10 cellular contexts compared by ENCODE assay signal in genomic region chr3:194132465-194133358, GRCh38. TPM values are rescaled to one million over a fixed set of nuclear protein-coding genes. Genes with fewer than 3 reads are reported as not detected.
DNase-seq lines count a peak whose midpoint lies in the region; ATAC-seq, FAIRE-seq and TF ChIP-seq lines count a peak whose summit lies in the region.
"Had no signal": no experiment of that assay in that cellular context is flagged by ENCODE, and none has a peak within 500 bp of the region (broad histone marks: within the 10 kb centered on the region; RNA-seq: fewer than 3 reads in every experiment).

No MANE protein-coding gene starts in this region.

- H3K9me3 Mint-ChIP-seq in CD8-positive, alpha-beta T cell: no peaks in the 10 kb centered on the region
- H3K9me3 Mint-ChIP-seq in IgD-negative memory B cell: no peaks in the 10 kb centered on the region
- peaks cover 0 to 3% (median 0%) of the 10 kb centered on the region in 11 donors for H3K9me3 Mint-ChIP-seq in naive thymus-derived CD4-positive, alpha-beta T cell

- no peak for TF ChIP-seq POLR2A in uterus (IDR thresholded peaks at IDR 0.05)

- POLR2A ChIA-PET in CD8-positive, alpha-beta T cell (lab: Charles Lee): interaction anchor here (1.4 kb wide), 1 partner anchor 264 kb away, joined by 3 read pairs; no protein-coding TSS in a partner anchor
- POLR2A ChIA-PET in naive thymus-derived CD4-positive, alpha-beta T cell (lab: Charles Lee): interaction anchor here (1.0 kb wide), 1 partner anchor 8 kb away, joined by 3 read pairs; no protein-coding TSS in a partner anchor
- POLR2A ChIA-PET in A673 (lab: Charles Lee; ENCODE audit: low non-redundant PET): no interaction called here

- peaks cover 43% of the 10 kb centered on the region for H3K4me1 Mint-ChIP-seq in CD8-positive, alpha-beta T cell (ENCODE audit: low read depth)
- H3K4me1 Mint-ChIP-seq in IgD-negative memory B cell: peaks cover 46 to 50% (median 50%) of the 10 kb centered on the region in 3 donors
- H3K4me1 Mint-ChIP-seq in naive thymus-derived CD4-positive, alpha-beta T cell: peaks cover 37 to 55% (median 43%) of the 10 kb centered on the region in 7 donors

- peak overlapping the region; percentile 51 for H3K9ac ChIP-seq in mammary epithelial cell (ENCODE audit: insufficient read depth, low read length)

- H3K4me3 Mint-ChIP-seq in CD8-positive, alpha-beta T cell: peak overlapping the region; percentile 13
- H3K4me3 Mint-ChIP-seq in IgD-negative memory B cell: peak overlapping the region; percentile 18 to 90 (median 50)
- peak overlapping the region in 9 of 10 donors; percentile 21 to 85 (median 74) for H3K4me3 Mint-ChIP-seq in naive thymus-derived CD4-positive, alpha-beta T cell

- no peak overlapping the region for H3K27ac ChIP-seq in CD8-positive, alpha-beta T cell (ENCODE audit: low read depth, low read length)
- H3K27ac ChIP-seq in mammary epithelial cell (ENCODE audit: insufficient read depth, low read depth, low read length) (peak overlapping the region; percentile 85), uterus (peak overlapping the region in 1 of 2 donors; percentile 99), A673 (ENCODE audit: low read depth, low read length, poor library complexity, severe bottlenecking) (no peak overlapping the region)
- H3K27ac ChIP-seq in naive thymus-derived CD4-positive, alpha-beta T cell (ENCODE audit: low read depth, low read length): no peak overlapping the region

- FAIRE-seq in frontal cortex (lab: Jason Lieb, UNC): no peak

- peak overlapping the region; percentile 58 for H3K4me2 ChIP-seq in mammary epithelial cell (ENCODE audit: insufficient read depth, low read depth, low read length)

- peaks cover 57% of the 10 kb centered on the region for H3K27me3 Mint-ChIP-seq in CD8-positive, alpha-beta T cell (ENCODE audit: low read depth)
- peaks cover 25% of the 10 kb centered on the region for H3K27me3 Mint-ChIP-seq in IgD-negative memory B cell
- peaks cover 0 to 71% (median 40%) of the 10 kb centered on the region in 5 donors for H3K27me3 Mint-ChIP-seq in naive thymus-derived CD4-positive, alpha-beta T cell

- dilution Hi-C loops in mammary epithelial cell (cut with HindIII; ENCODE audit: low sequenced_read_pairs): no loop called here

- ATAC-seq in CD8-positive, alpha-beta T cell: no peak
- no peak for ATAC-seq in naive thymus-derived CD4-positive, alpha-beta T cell

- H3K4me1 ChIP-seq in CD8-positive, alpha-beta T cell (ENCODE audit: insufficient read depth, low read length): peaks cover 41% of the 10 kb centered on the region
- H3K4me1 ChIP-seq in mammary epithelial cell (ENCODE audit: insufficient read depth, low read length) (peaks cover 43% of the 10 kb centered on the region), uterus (peaks cover 0 to 6% of the 10 kb centered on the region in 2 donors), A673 (ENCODE audit: insufficient read depth, low read length, poor library complexity, severe bottlenecking) (peaks cover 30% of the 10 kb centered on the region)
- H3K4me1 ChIP-seq in naive thymus-derived CD4-positive, alpha-beta T cell (ENCODE audit: control insufficient read depth in 2 of 2, insufficient read depth in 2 of 2, low read length in 2 of 2): peaks cover 25 to 42% of the 10 kb centered on the region in 2 donors

- peaks cover 35% of the 10 kb centered on the region for H3K27me3 ChIP-seq in CD8-positive, alpha-beta T cell (ENCODE audit: insufficient read depth, low read length)
- no peaks in the 10 kb centered on the region for H3K27me3 ChIP-seq in mammary epithelial cell (ENCODE audit: insufficient read depth, low read length)
- peaks cover 6 to 8% of the 10 kb centered on the region in 2 donors for H3K27me3 ChIP-seq in naive thymus-derived CD4-positive, alpha-beta T cell (ENCODE audit: control insufficient read depth in 2 of 2, insufficient read depth in 2 of 2, low read length in 2 of 2)
- H3K27me3 ChIP-seq in uterus: no peaks in the 10 kb centered on the region
- no peaks in the 10 kb centered on the region for H3K27me3 ChIP-seq in A673 (replicated peaks; ENCODE audit: insufficient read depth, low read depth, low read length, poor library complexity)

- H3K79me2 ChIP-seq in mammary epithelial cell (ENCODE audit: insufficient read depth, low read length): peaks cover 15% of the 10 kb centered on the region

- H3K36me3 ChIP-seq in CD8-positive, alpha-beta T cell (ENCODE audit: insufficient read depth, low read length): no peaks in the 10 kb centered on the region
- H3K36me3 ChIP-seq in mammary epithelial cell (ENCODE audit: insufficient read depth, low read length): no peaks in the 10 kb centered on the region
- H3K36me3 ChIP-seq in naive thymus-derived CD4-positive, alpha-beta T cell (ENCODE audit: control insufficient read depth in 2 of 3, insufficient read depth in 3 of 3, low read length in 3 of 3): no peaks in the 10 kb centered on the region
- H3K36me3 ChIP-seq in uterus: no peaks in the 10 kb centered on the region
- H3K36me3 ChIP-seq in A673 (ENCODE audit: insufficient read depth, low read length, poor library complexity, severe bottlenecking): peaks cover 15% of the 10 kb centered on the region

- CTCF ChIA-PET in CD8-positive, alpha-beta T cell (lab: Charles Lee): interaction anchor here (1.6 kb wide), 1 partner anchor 183 kb away, joined by 5 read pairs; no protein-coding TSS in a partner anchor
- CTCF ChIA-PET in mammary epithelial cell (lab: Charles Lee; ENCODE audit: low non-redundant PET): no interaction called here
- CTCF ChIA-PET in naive thymus-derived CD4-positive, alpha-beta T cell (lab: Charles Lee): no interaction called here
- CTCF ChIA-PET in A673 (lab: Charles Lee): interaction anchor here (0.6 kb wide), 1 partner anchor 183 kb away, joined by 3 read pairs; no protein-coding TSS in a partner anchor

- peaks cover 2% of the 10 kb centered on the region for H3K36me3 Mint-ChIP-seq in CD8-positive, alpha-beta T cell
- H3K36me3 Mint-ChIP-seq in IgD-negative memory B cell: no peaks in the 10 kb centered on the region
- peaks cover 0 to 10% (median 0%) of the 10 kb centered on the region in 5 donors for H3K36me3 Mint-ChIP-seq in naive thymus-derived CD4-positive, alpha-beta T cell

- BruUV-seq in mammary epithelial cell (replicated peaks; lab: Mats Ljungman, UMichigan) (no TSS peak), A673 (replicated peaks; lab: Mats Ljungman, UMichigan) (no TSS peak)

- WGBS in mammary epithelial cell (ENCODE audit: low coverage, missing lambda C conversion rate): 36% methylated on average over 6 of the region's 6 CpGs

- in situ Hi-C loops in mammary epithelial cell (cut with MboI; ENCODE audit: low sequenced_read_pairs in 2 of 2): loop anchor here (10.0 kb wide), 1 partner anchor 348 kb away; no protein-coding TSS in a partner anchor

- peak overlapping the region; percentile 42 for H2AFZ ChIP-seq in mammary epithelial cell (ENCODE audit: low read depth, low read length)

- intact Hi-C loops in CD8-positive, alpha-beta T cell (cut with DNase I, micrococcal nuclease): loop anchor here in 1 of 2 experiments (10.0 kb wide), 1 partner anchor 352 kb away; the partner anchor contains the start of gene ATP13A3
- intact Hi-C loops in mammary epithelial cell (cut with micrococcal nuclease) (no loop called here), uterus (cut with DNase I; ENCODE audit: low total_unique reads) (loop anchor here (10.0 kb wide), 1 partner anchor 348 kb away; no protein-coding TSS in a partner anchor), A673 (cut with micrococcal nuclease; ENCODE audit: unreplicated experiment) (loop anchor here (10.0 kb wide), 2 partner anchors 158 to 1312 kb away; partner anchors contain the start of gene ACAP2)
- intact Hi-C loops in naive thymus-derived CD4-positive, alpha-beta T cell (cut with micrococcal nuclease): loop anchor here (1.0 to 10.0 kb wide), 6 partner anchors 9 to 1238 kb away; partner anchors contain the start of gene ATP13A3 (in 1 of the 2)

- H4K20me1 ChIP-seq in mammary epithelial cell (ENCODE audit: insufficient read depth, low read length): no peaks in the 10 kb centered on the region

- no peak for TF ChIP-seq CTCF in CD8-positive, alpha-beta T cell (IDR thresholded peaks at IDR 0.05)
- TF ChIP-seq CTCF in mammary epithelial cell (conservative IDR thresholded peaks at IDR 0.05 in 1 of 2, IDR thresholded peaks at IDR 0.05 in 1 of 2; ENCODE audit: extremely low read depth in 1 of 2, insufficient read depth in 1 of 2, low read depth in 1 of 2, low read length in 2 of 2): no peak
- no peak for TF ChIP-seq CTCF in uterus (IDR thresholded peaks at IDR 0.05)
- no peak for TF ChIP-seq CTCF in A673 (conservative IDR thresholded peaks at IDR 0.05; ENCODE audit: low read depth, low read length)

- H3K4me3 ChIP-seq in CD8-positive, alpha-beta T cell (ENCODE audit: low read depth, low read length): no peak overlapping the region
- no peak overlapping the region for H3K4me3 ChIP-seq in mammary epithelial cell (replicated peaks in 1 of 3; ENCODE audit: insufficient read depth in 1 of 3, low read depth in 2 of 3, low read length in 3 of 3)
- no peak overlapping the region for H3K4me3 ChIP-seq in naive thymus-derived CD4-positive, alpha-beta T cell (ENCODE audit: low read length)
- no peak overlapping the region for H3K4me3 ChIP-seq in uterus
- H3K4me3 ChIP-seq in A673 (ENCODE audit: low read depth, low read length, poor library complexity, severe bottlenecking): no peak overlapping the region

- H3K27ac Mint-ChIP-seq in CD8-positive, alpha-beta T cell: no peak overlapping the region
- peak overlapping the region; percentile 65 to 98 (median 92) for H3K27ac Mint-ChIP-seq in IgD-negative memory B cell
- peak overlapping the region in 4 of 9 donors; percentile 28 to 89 (median 42) for H3K27ac Mint-ChIP-seq in naive thymus-derived CD4-positive, alpha-beta T cell

- H3K9me3 ChIP-seq in CD8-positive, alpha-beta T cell (ENCODE audit: low read length): no peaks in the 10 kb centered on the region
- H3K9me3 ChIP-seq in mammary epithelial cell (replicated peaks; ENCODE audit: insufficient read depth, low read length): no peaks in the 10 kb centered on the region
- H3K9me3 ChIP-seq in naive thymus-derived CD4-positive, alpha-beta T cell (ENCODE audit: control insufficient read depth in 2 of 3, low read length in 3 of 3): no peaks in the 10 kb centered on the region
- H3K9me3 ChIP-seq in uterus: no peaks in the 10 kb centered on the region
- no peaks in the 10 kb centered on the region for H3K9me3 ChIP-seq in A673 (ENCODE audit: low read depth, low read length, poor library complexity, severe bottlenecking)

- DNase-seq in CD8-positive, alpha-beta T cell: no peak
- peak; percentile 94 for DNase-seq in mammary epithelial cell
- no peak for DNase-seq in naive thymus-derived CD4-positive, alpha-beta T cell
- DNase-seq in uterus: no peak
- DNase-seq in stimulated activated CD4-positive, alpha-beta T cell treated with anti-CD3 and anti-CD28 coated beads, Interleukin-2, amount 100 ng/mL, for 48 hours: no peak
- no peak for DNase-seq in frontal cortex (ENCODE audit: low spot score in 2 of 2)
- DNase-seq in A673 (ENCODE audit: low spot score): no peak
- DNase-seq: KG1; stimulated activated CD4-positive, alpha-beta T cell treated with anti-CD3 and anti-CD28 coated beads, Interleukin-1b, Interleukin-23, amount 100 ng/mL, for 48 hours had no signal

RNA-seq across cellular contexts. Expression of gene HES1, which starts 3.2 kb away (rescaled TPM):
- 1 to 10 TPM in 1 of 2 experiments, under 1 TPM in 1; 0.92 to 1.1 TPM for total RNA-seq in CD8-positive, alpha-beta T cell
- polyA plus RNA-seq in IgD-negative memory B cell: 8.5 TPM
- 10 to 100 TPM; 33.0 to 74.4 TPM for total RNA-seq in mammary epithelial cell
- 22.7 TPM for polyA plus RNA-seq in mammary epithelial cell
- polyA minus RNA-seq in mammary epithelial cell: 12.6 TPM
- total RNA-seq in naive thymus-derived CD4-positive, alpha-beta T cell: 1 to 10 TPM in 3 of 5 experiments, not detected in 2; 3.9 to 4.2 (median 4.2) TPM
- not detected for polyA plus RNA-seq in naive thymus-derived CD4-positive, alpha-beta T cell
- total RNA-seq in uterus: 10 to 100 TPM; 23.1 to 50.9 (median 41.2) TPM
- 14.7 TPM for total RNA-seq in frontal cortex
- total RNA-seq in A673 (2021): 136 and 139 TPM in 2 replicates

Comparison
In these comparisons a context has a peak if more than half of its experiments do, and no peak if none do; other contexts are left out.
1. H3K4me3 Mint-ChIP-seq: peak in every context shown above with its lines; median percentile 74 in naive thymus-derived CD4-positive, alpha-beta T cell; 50 in IgD-negative memory B cell; 13 in CD8-positive, alpha-beta T cell.
2. CTCF ChIA-PET loops: an anchor here in CD8-positive, alpha-beta T cell (1.6 kb wide) and A673 (0.6 kb wide); none called in mammary epithelial cell and naive thymus-derived CD4-positive, alpha-beta T cell.